Comparison of ENCODE assay signal across 8 cellular contexts in genomic region chr19:54448774-54449700, GRCh38. TPM values are rescaled to one million over a fixed set of nuclear protein-coding genes. Genes with fewer than 3 reads are reported as not detected.
A peak's percentile ranks its signal among the peaks of the same experiment; 100 is the strongest.
DNase-seq lines count a peak whose midpoint lies in the region; ATAC-seq and TF ChIP-seq lines count a peak whose summit lies in the region.

LENG8 (plus strand) TSS chr19:54449199; CDS start chr19:54451345, 2,146 bp downstream.

- H3K4me3 ChIP-seq in GM12875 (ENCODE audit: low read depth, low read length), result peak within 1 kb of the TSS; percentile 83
- H3K4me3 ChIP-seq in adipocyte (ENCODE audit: low read length), result peak within 1 kb of the TSS; percentile 89
- H3K4me3 ChIP-seq in upper lobe of left lung, result peak within 1 kb of the TSS; percentile 78 to 100 (median 86)

- no peaks in the 10 kb centered on the region for H3K9me3 ChIP-seq in adipocyte (ENCODE audit: control insufficient read depth, low read length)
- H3K9me3 ChIP-seq in upper lobe of left lung, result no peaks in the 10 kb centered on the region

- TF ChIP-seq EP300 in upper lobe of left lung (IDR thresholded peaks at IDR 0.05), result peak in 2 of 4 donors; percentile 37 to 85

- peaks cover 29% of the 10 kb centered on the region for H3K4me1 ChIP-seq in adipocyte (ENCODE audit: control insufficient read depth, insufficient read depth, low read length)
- peaks cover 34 to 52% (median 37%) of the 10 kb centered on the region in 4 donors for H3K4me1 ChIP-seq in upper lobe of left lung

- TF ChIP-seq CTCF in GM12875 (IDR thresholded peaks at IDR 0.05; ENCODE audit: borderline replicate concordance, insufficient read depth, low read depth, low read length) (no peak), upper lobe of left lung (IDR thresholded peaks at IDR 0.05) (peak in 3 of 6 experiments; percentile 31 to 40 (median 35))

- TF ChIP-seq POLR2A in upper lobe of left lung (IDR thresholded peaks at IDR 0.05), result peak; percentile 75 to 99 (median 95)

- intact Hi-C loops in cardiac septum (cut with DNase I), result loop anchor here (1.0 to 10.0 kb wide), 2 partner anchors 14 to 244 kb away; partner anchors contain the start of genes LENG9 and RPS9
- intact Hi-C loops in posterior cingulate gyrus (cut with DNase I), result loop anchor here (2.0 kb wide), 1 partner anchor 14 kb away; the partner anchor contains the start of gene LENG9

- H3K27me3 ChIP-seq in adipocyte (replicated peaks; ENCODE audit: control insufficient read depth, insufficient read depth, low read length) (no peaks in the 10 kb centered on the region), upper lobe of left lung (no peaks in the 10 kb centered on the region)

- H3K27ac ChIP-seq in upper lobe of left lung, result peak within 1 kb of the TSS; percentile 96 to 99 (median 97)

- ATAC-seq in HG02798 (IDR thresholded peaks at IDR 0.05; ENCODE audit: poor library complexity, unreplicated experiment) (peak; percentile 90), upper lobe of left lung (ENCODE audit: low FRiP score in 2 of 2) (peak; percentile 98)

- DNase-seq in NCI-H1436 (lab: John Stamatoyannopoulos, UW) (peak; percentile 98), T follicular helper cell (ENCODE audit: low read depth) (peak; percentile 96), adipocyte (ENCODE audit: low read depth) (peak; percentile 99), cardiac septum (ENCODE audit: low spot score) (peak; percentile 99), posterior cingulate gyrus (peak; percentile 97 to 100 (median 98)), upper lobe of left lung (peak; percentile 99)

- peak within 1 kb of the TSS; percentile 99 for H3K9ac ChIP-seq in adipocyte (ENCODE audit: low read length)

- 0 to 1% methylated on average over 19 to 37 of the region's 96 CpGs for WGBS in upper lobe of left lung, 2 donors

- H3K36me3 ChIP-seq in adipocyte (ENCODE audit: control insufficient read depth, insufficient read depth, low read length, severe bottlenecking) (peaks cover 40% of the 10 kb centered on the region), upper lobe of left lung (peaks cover 26 to 52% (median 42%) of the 10 kb centered on the region in 4 donors)

RNA-seq across cellular contexts. Expression of gene LENG8, which starts in this region (rescaled TPM):
- total RNA-seq in cardiac septum (86.5 TPM), upper lobe of left lung (1,000 to 10,000 TPM in 1 of 6 donors, 100 to 1,000 TPM in 4, 10 to 100 TPM in 1; 72.2 to 1,027 (median 188) TPM)

Comparison
In these comparisons a context has a peak if more than half of its experiments do, and no peak if none do; other contexts are left out.
1. Peak in every context shown above with its lines: DNase-seq, ATAC-seq, H3K4me3 ChIP-seq and H3K27ac ChIP-seq.